1 cellular context compared by ENCODE assay signal in the genomic region with DNA sequence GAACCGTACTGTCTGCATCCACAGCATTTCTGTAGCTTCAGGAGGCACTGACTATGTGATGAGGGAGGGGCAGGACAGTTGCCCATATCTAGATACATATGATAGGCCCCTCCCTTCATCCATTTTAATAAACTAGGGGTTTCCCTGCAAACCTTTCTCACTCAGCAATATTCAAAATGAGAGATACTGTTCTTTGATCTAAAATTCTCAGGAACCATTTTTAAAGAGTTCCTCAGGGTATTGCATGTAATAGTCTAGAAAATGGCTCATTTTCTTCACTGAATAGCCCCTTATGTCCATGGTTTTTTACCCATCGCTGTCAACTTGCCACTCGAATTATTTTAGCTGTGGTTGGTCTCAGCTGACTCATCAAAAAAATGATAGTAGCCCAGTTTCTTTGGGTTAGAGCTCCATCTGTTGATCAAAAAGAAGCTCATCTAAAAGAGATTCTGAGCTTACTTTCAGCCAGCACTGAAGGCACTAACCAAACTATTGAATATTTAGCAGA.
TF ChIP-seq lines count a peak whose summit lies in the region.

No MANE protein-coding gene starts in this region.

TF ChIP-seq in K562, 482 proteins besides CTCF, POLR2A, EP300 and RAD21 (continues in another document):
- TF ChIP-seq ZNF431 (CRISPR knock-in tag; IDR thresholded peaks at IDR 0.05): no peak
- no peak for TF ChIP-seq POLR3A (IDR thresholded peaks at IDR 0.05; ENCODE audit: borderline replicate concordance, extremely low read depth, insufficient read depth, insufficient read length)
- no peak for TF ChIP-seq MBD2 (IDR thresholded peaks at IDR 0.05; ENCODE audit: borderline replicate concordance, low read depth)
- TF ChIP-seq FOSL1 (tag; conservative IDR thresholded peaks at IDR 0.05): peak; percentile 50; the same call in 1 of the 2 replicates
- no peak for TF ChIP-seq RBFOX2 (IDR thresholded peaks at IDR 0.05; ENCODE audit: low read depth, low read length)
- no peak for TF ChIP-seq ZNF282 (CRISPR knock-in tag; IDR thresholded peaks at IDR 0.05)
- TF ChIP-seq, protein P1, sequence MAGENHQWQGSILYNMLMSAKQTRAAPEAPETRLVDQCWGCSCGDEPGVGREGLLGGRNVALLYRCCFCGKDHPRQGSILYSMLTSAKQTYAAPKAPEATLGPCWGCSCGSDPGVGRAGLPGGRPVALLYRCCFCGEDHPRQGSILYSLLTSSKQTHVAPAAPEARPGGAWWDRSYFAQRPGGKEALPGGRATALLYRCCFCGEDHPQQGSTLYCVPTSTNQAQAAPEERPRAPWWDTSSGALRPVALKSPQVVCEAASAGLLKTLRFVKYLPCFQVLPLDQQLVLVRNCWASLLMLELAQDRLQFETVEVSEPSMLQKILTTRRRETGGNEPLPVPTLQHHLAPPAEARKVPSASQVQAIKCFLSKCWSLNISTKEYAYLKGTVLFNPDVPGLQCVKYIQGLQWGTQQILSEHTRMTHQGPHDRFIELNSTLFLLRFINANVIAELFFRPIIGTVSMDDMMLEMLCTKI (IDR thresholded peaks at IDR 0.05; ENCODE audit: partially characterized antibody): no peak
- 0 out of 2 replicates have a peak, but pooled peaks have one; percentile 16 for TF ChIP-seq CC2D1A (IDR thresholded peaks at IDR 0.05)
- TF ChIP-seq ZNF584 (CRISPR knock-in tag; IDR thresholded peaks at IDR 0.05; ENCODE audit: low read depth): no peak
- no peak for TF ChIP-seq U2AF1 (optimal IDR thresholded peaks at IDR 0.05; ENCODE audit: low read depth, low read length)
- TF ChIP-seq, protein P2, sequence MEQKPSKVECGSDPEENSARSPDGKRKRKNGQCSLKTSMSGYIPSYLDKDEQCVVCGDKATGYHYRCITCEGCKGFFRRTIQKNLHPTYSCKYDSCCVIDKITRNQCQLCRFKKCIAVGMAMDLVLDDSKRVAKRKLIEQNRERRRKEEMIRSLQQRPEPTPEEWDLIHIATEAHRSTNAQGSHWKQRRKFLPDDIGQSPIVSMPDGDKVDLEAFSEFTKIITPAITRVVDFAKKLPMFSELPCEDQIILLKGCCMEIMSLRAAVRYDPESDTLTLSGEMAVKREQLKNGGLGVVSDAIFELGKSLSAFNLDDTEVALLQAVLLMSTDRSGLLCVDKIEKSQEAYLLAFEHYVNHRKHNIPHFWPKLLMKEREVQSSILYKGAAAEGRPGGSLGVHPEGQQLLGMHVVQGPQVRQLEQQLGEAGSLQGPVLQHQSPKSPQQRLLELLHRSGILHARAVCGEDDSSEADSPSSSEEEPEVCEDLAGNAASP (IDR thresholded peaks at IDR 0.05): no peak
- TF ChIP-seq, protein P3, sequence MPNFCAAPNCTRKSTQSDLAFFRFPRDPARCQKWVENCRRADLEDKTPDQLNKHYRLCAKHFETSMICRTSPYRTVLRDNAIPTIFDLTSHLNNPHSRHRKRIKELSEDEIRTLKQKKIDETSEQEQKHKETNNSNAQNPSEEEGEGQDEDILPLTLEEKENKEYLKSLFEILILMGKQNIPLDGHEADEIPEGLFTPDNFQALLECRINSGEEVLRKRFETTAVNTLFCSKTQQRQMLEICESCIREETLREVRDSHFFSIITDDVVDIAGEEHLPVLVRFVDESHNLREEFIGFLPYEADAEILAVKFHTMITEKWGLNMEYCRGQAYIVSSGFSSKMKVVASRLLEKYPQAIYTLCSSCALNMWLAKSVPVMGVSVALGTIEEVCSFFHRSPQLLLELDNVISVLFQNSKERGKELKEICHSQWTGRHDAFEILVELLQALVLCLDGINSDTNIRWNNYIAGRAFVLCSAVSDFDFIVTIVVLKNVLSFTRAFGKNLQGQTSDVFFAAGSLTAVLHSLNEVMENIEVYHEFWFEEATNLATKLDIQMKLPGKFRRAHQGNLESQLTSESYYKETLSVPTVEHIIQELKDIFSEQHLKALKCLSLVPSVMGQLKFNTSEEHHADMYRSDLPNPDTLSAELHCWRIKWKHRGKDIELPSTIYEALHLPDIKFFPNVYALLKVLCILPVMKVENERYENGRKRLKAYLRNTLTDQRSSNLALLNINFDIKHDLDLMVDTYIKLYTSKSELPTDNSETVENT (CRISPR knock-in tag; IDR thresholded peaks at IDR 0.05): no peak
- TF ChIP-seq, protein P4, sequence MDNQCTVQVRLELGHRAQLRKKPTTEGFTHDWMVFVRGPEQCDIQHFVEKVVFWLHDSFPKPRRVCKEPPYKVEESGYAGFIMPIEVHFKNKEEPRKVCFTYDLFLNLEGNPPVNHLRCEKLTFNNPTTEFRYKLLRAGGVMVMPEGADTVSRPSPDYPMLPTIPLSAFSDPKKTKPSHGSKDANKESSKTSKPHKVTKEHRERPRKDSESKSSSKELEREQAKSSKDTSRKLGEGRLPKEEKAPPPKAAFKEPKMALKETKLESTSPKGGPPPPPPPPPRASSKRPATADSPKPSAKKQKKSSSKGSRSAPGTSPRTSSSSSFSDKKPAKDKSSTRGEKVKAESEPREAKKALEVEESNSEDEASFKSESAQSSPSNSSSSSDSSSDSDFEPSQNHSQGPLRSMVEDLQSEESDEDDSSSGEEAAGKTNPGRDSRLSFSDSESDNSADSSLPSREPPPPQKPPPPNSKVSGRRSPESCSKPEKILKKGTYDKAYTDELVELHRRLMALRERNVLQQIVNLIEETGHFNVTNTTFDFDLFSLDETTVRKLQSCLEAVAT (IDR thresholded peaks at IDR 0.05): no peak
- peak; percentile 86 for TF ChIP-seq NFE2 (IDR thresholded peaks at IDR 0.05; ENCODE audit: low read depth)
- TF ChIP-seq, protein P5, sequence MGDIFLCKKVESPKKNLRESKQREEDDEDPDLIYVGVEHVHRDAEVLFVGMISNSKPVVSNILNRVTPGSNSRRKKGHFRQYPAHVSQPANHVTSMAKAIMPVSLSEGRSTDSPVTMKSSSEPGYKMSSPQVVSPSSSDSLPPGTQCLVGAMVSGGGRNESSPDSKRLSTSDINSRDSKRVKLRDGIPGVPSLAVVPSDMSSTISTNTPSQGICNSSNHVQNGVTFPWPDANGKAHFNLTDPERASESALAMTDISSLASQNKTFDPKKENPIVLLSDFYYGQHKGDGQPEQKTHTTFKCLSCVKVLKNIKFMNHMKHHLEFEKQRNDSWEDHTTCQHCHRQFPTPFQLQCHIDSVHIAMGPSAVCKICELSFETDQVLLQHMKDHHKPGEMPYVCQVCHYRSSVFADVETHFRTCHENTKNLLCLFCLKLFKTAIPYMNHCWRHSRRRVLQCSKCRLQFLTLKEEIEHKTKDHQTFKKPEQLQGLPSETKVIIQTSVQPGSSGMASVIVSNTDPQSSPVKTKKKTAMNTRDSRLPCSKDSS (IDR thresholded peaks at IDR 0.05; ENCODE audit: low read depth, partially characterized antibody): no peak
- TF ChIP-seq TGIF2 (CRISPR knock-in tag; IDR thresholded peaks at IDR 0.05): no peak
- TF ChIP-seq SNRNP70 (optimal IDR thresholded peaks at IDR 0.05; ENCODE audit: low read depth, low read length): no peak
- peak; percentile 53 for TF ChIP-seq JUND (IDR thresholded peaks at IDR 0.05; ENCODE audit: borderline replicate concordance, low read depth, low read length)
- TF ChIP-seq JUND (tag; IDR thresholded peaks at IDR 0.05; ENCODE audit: borderline replicate concordance, low read depth, low read length): no peak
- no peak for TF ChIP-seq MYNN (IDR thresholded peaks at IDR 0.05)
- no peak for TF ChIP-seq MYNN (CRISPR knock-in tag; IDR thresholded peaks at IDR 0.05)
- no peak for TF ChIP-seq ZNF408 (CRISPR knock-in tag; IDR thresholded peaks at IDR 0.05; ENCODE audit: low read depth)
- TF ChIP-seq, protein P6, sequence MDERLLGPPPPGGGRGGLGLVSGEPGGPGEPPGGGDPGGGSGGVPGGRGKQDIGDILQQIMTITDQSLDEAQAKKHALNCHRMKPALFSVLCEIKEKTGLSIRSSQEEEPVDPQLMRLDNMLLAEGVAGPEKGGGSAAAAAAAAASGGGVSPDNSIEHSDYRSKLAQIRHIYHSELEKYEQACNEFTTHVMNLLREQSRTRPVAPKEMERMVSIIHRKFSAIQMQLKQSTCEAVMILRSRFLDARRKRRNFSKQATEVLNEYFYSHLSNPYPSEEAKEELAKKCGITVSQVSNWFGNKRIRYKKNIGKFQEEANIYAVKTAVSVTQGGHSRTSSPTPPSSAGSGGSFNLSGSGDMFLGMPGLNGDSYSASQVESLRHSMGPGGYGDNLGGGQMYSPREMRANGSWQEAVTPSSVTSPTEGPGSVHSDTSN (CRISPR knock-in tag; IDR thresholded peaks at IDR 0.05; ENCODE audit: low read depth): no peak
- TF ChIP-seq, protein P6 (tag; conservative IDR thresholded peaks at IDR 0.05; ENCODE audit: low read depth): no peak
- no peak for TF ChIP-seq RBM25 (IDR thresholded peaks at IDR 0.05; ENCODE audit: low read depth, low read length, severe bottlenecking)
- no peak for TF ChIP-seq PRMT5 (CRISPR knock-in tag; IDR thresholded peaks at IDR 0.05)
- TF ChIP-seq ZNF830 (CRISPR knock-in tag; IDR thresholded peaks at IDR 0.05): no peak
- no peak for TF ChIP-seq NFE2L1 (tag; IDR thresholded peaks at IDR 0.05; ENCODE audit: borderline replicate concordance, low read depth)
- TF ChIP-seq SMARCE1 (IDR thresholded peaks at IDR 0.05): no peak
- no peak for TF ChIP-seq NRF1 (conservative IDR thresholded peaks at IDR 0.05 in 1 of 2, IDR thresholded peaks at IDR 0.05 in 1 of 2)
- TF ChIP-seq, protein P7, sequence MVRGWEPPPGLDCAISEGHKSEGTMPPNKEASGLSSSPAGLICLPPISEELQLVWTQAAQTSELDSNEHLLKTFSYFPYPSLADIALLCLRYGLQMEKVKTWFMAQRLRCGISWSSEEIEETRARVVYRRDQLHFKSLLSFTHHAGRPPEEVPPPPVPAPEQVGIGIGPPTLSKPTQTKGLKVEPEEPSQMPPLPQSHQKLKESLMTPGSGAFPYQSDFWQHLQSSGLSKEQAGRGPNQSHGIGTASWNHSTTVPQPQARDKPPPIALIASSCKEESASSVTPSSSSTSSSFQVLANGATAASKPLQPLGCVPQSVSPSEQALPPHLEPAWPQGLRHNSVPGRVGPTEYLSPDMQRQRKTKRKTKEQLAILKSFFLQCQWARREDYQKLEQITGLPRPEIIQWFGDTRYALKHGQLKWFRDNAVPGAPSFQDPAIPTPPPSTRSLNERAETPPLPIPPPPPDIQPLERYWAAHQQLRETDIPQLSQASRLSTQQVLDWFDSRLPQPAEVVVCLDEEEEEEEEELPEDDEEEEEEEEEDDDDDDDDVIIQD (CRISPR knock-in tag; IDR thresholded peaks at IDR 0.05): no peak
- TF ChIP-seq, protein P8, sequence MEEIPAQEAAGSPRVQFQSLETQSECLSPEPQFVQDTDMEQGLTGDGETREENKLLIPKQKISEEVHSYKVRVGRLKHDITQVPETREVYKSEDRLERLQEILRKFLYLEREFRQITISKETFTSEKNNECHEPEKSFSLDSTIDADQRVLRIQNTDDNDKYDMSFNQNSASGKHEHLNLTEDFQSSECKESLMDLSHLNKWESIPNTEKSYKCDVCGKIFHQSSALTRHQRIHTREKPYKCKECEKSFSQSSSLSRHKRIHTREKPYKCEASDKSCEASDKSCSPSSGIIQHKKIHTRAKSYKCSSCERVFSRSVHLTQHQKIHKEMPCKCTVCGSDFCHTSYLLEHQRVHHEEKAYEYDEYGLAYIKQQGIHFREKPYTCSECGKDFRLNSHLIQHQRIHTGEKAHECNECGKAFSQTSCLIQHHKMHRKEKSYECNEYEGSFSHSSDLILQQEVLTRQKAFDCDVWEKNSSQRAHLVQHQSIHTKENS (CRISPR knock-in tag; IDR thresholded peaks at IDR 0.05): no peak
- TF ChIP-seq, protein P9, sequence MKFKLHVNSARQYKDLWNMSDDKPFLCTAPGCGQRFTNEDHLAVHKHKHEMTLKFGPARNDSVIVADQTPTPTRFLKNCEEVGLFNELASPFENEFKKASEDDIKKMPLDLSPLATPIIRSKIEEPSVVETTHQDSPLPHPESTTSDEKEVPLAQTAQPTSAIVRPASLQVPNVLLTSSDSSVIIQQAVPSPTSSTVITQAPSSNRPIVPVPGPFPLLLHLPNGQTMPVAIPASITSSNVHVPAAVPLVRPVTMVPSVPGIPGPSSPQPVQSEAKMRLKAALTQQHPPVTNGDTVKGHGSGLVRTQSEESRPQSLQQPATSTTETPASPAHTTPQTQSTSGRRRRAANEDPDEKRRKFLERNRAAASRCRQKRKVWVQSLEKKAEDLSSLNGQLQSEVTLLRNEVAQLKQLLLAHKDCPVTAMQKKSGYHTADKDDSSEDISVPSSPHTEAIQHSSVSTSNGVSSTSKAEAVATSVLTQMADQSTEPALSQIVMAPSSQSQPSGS (CRISPR knock-in tag; IDR thresholded peaks at IDR 0.05): no peak
- no peak for TF ChIP-seq XRCC5 (IDR thresholded peaks at IDR 0.05; ENCODE audit: low read depth, low read length)
- TF ChIP-seq PHF20 (IDR thresholded peaks at IDR 0.05; ENCODE audit: partially characterized antibody): no peak
- TF ChIP-seq LCOR (CRISPR knock-in tag; IDR thresholded peaks at IDR 0.05): no peak
- TF ChIP-seq FOXP1 (CRISPR knock-in tag; IDR thresholded peaks at IDR 0.05): no peak
- TF ChIP-seq ZNF212 (CRISPR knock-in tag; IDR thresholded peaks at IDR 0.05): no peak
- no peak for TF ChIP-seq ZFP36 (IDR thresholded peaks at IDR 0.05; ENCODE audit: low read depth, low read length, partially characterized antibody)
- TF ChIP-seq ZNF384 (IDR thresholded peaks at IDR 0.05; ENCODE audit: low read depth, low read length): 0 out of 2 replicates have a peak, but pooled peaks have one; percentile 27
- TF ChIP-seq, protein P10, sequence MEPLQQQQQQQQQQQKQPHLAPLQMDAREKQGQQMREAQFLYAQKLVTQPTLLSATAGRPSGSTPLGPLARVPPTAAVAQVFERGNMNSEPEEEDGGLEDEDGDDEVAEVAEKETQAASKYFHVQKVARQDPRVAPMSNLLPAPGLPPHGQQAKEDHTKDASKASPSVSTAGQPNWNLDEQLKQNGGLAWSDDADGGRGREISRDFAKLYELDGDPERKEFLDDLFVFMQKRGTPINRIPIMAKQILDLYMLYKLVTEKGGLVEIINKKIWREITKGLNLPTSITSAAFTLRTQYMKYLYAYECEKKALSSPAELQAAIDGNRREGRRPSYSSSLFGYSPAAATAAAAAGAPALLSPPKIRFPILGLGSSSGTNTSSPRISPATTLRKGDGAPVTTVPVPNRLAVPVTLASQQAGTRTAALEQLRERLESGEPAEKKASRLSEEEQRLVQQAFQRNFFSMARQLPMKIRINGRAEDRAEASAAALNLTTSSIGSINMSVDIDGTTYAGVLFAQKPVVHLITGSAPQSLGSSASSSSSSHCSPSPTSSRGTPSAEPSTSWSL (CRISPR knock-in tag; IDR thresholded peaks at IDR 0.05; ENCODE audit: borderline replicate concordance): no peak
- TF ChIP-seq PHF21A (IDR thresholded peaks at IDR 0.05; ENCODE audit: borderline replicate concordance, low read depth): no peak
- no peak for TF ChIP-seq HNRNPUL1 (IDR thresholded peaks at IDR 0.05; ENCODE audit: low read length)
- no peak for TF ChIP-seq ZNF79 (CRISPR knock-in tag; IDR thresholded peaks at IDR 0.05; ENCODE audit: low read depth)
- TF ChIP-seq, protein P11, sequence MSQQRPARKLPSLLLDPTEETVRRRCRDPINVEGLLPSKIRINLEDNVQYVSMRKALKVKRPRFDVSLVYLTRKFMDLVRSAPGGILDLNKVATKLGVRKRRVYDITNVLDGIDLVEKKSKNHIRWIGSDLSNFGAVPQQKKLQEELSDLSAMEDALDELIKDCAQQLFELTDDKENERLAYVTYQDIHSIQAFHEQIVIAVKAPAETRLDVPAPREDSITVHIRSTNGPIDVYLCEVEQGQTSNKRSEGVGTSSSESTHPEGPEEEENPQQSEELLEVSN (IDR thresholded peaks at IDR 0.05; ENCODE audit: borderline replicate concordance in 1 of 2, extremely low read depth in 1 of 2, insufficient read depth in 1 of 2, insufficient read length in 1 of 2, low read depth in 1 of 2, low read length in 1 of 2, poor library complexity in 1 of 2, severe bottlenecking in 1 of 2): no peak
